10 cellular contexts compared by ENCODE assay signal in genomic region chr17:42361781-42362186, GRCh38. TPM values are rescaled to one million over a fixed set of nuclear protein-coding genes. Genes with fewer than 3 reads are reported as not detected.
DNase-seq lines count a peak whose midpoint lies in the region; ATAC-seq and TF ChIP-seq lines count a peak whose summit lies in the region.
"Had no signal": no experiment of that assay in that cellular context is flagged by ENCODE, and none has a peak within 500 bp of the region (broad histone marks: within the 10 kb centered on the region; RNA-seq: fewer than 3 reads in every experiment).

No MANE protein-coding gene starts in this region.

- ATAC-seq in GM18858 (IDR thresholded peaks at IDR 0.05; ENCODE audit: unreplicated experiment) = no peak
- no peak for ATAC-seq in GM21526 (IDR thresholded peaks at IDR 0.05; ENCODE audit: low FRiP score, unreplicated experiment)

- no peak overlapping the region for H2BK15ac ChIP-seq in mesendoderm (replicated peaks; ENCODE audit: low read depth)

- H2AK5ac ChIP-seq in mesendoderm (ENCODE audit: low read length) = no peak overlapping the region

- DNase-seq in activated naive CD8-positive, alpha-beta T cell treated with anti-CD3 and anti-CD28 coated beads for 36 hours = peak; percentile 43
- DNase-seq in mesendoderm = peak; percentile 54
- DNase-seq in inferior parietal cortex (ENCODE audit: extremely low spot score) = no peak
- DNase-seq in mesenteric fat pad (ENCODE audit: low spot score) = no peak
- DNase-seq: NCI-H226 had no signal

- TF ChIP-seq CTCF in 22Rv1 (IDR thresholded peaks at IDR 0.05) (no peak), OCI-LY3 (IDR thresholded peaks at IDR 0.05; ENCODE audit: low read depth, low read length) (no peak)

- H3K56ac ChIP-seq in mesendoderm (ENCODE audit: low read length) = no peak overlapping the region

- peaks cover 51% of the 10 kb centered on the region for H3K36me3 ChIP-seq in OCI-LY3 (replicated peaks; ENCODE audit: low read depth, low read length)
- H3K36me3 ChIP-seq in mesendoderm (ENCODE audit: control insufficient read depth, insufficient read depth, low read length) = no peaks in the 10 kb centered on the region

- H3K79me2 ChIP-seq in OCI-LY3 (ENCODE audit: low read length) (peaks cover 99% of the 10 kb centered on the region), mesendoderm (ENCODE audit: control insufficient read depth, insufficient read depth, low read length) (peaks cover 24% of the 10 kb centered on the region)

- peaks cover 66% of the 10 kb centered on the region for H3K36me3 Mint-ChIP-seq in activated naive CD8-positive, alpha-beta T cell treated with anti-CD3 and anti-CD28 coated beads for 36 hours

- H3K27ac ChIP-seq in 22Rv1 (peak overlapping the region; percentile 62), OCI-LY3 (ENCODE audit: low read length) (peak overlapping the region; percentile 10; the same call in 1 of the 2 replicates), mesendoderm (ENCODE audit: low read depth, low read length) (no peak overlapping the region)
- H3K27ac ChIP-seq: C4-2B had no signal

- peaks cover 16% of the 10 kb centered on the region for H3K79me1 ChIP-seq in mesendoderm (ENCODE audit: low read length)

- no peak overlapping the region for H4K5ac ChIP-seq in mesendoderm (ENCODE audit: low read length)

- H3K4me2 ChIP-seq in OCI-LY3 (ENCODE audit: low read length) (no peak overlapping the region), mesendoderm (ENCODE audit: low read length) (no peak overlapping the region)

- H4K20me1 ChIP-seq in OCI-LY3 (ENCODE audit: insufficient read depth, low read length) = peaks cover 98% of the 10 kb centered on the region

- H2AFZ ChIP-seq in OCI-LY3 (ENCODE audit: low read depth, low read length) = no peak overlapping the region

- H3K9ac ChIP-seq in OCI-LY3 (ENCODE audit: low read length) = no peak overlapping the region
- no peak overlapping the region for H3K9ac ChIP-seq in mesendoderm (ENCODE audit: low read length)

- WGBS in mesendoderm (ENCODE audit: extremely low coverage, insufficient coverage, low lambda C conversion rate) = no CpG with 5 or more reads among the region's 2 CpGs

- no peak overlapping the region for H2BK5ac ChIP-seq in mesendoderm (ENCODE audit: low read length)

- peak overlapping the region; percentile 81 for H3K27ac Mint-ChIP-seq in activated naive CD8-positive, alpha-beta T cell treated with anti-CD3 and anti-CD28 coated beads for 36 hours

- H4K8ac ChIP-seq in mesendoderm (ENCODE audit: low read depth, low read length) = no peak overlapping the region

- peaks cover 3% of the 10 kb centered on the region for H3K9me3 Mint-ChIP-seq in activated naive CD8-positive, alpha-beta T cell treated with anti-CD3 and anti-CD28 coated beads for 36 hours

- H3K18ac ChIP-seq in mesendoderm (ENCODE audit: low read length) = no peak overlapping the region

- peaks cover 69% of the 10 kb centered on the region for H3K4me1 Mint-ChIP-seq in activated naive CD8-positive, alpha-beta T cell treated with anti-CD3 and anti-CD28 coated beads for 36 hours

- H3K23ac ChIP-seq in mesendoderm (ENCODE audit: low read length) = no peak overlapping the region

- H3K4me3 ChIP-seq in OCI-LY3 (ENCODE audit: low read length) (no peak overlapping the region), mesendoderm (ENCODE audit: low read length) (no peak overlapping the region)

- peaks cover 66% of the 10 kb centered on the region for H3K4me1 ChIP-seq in OCI-LY3 (ENCODE audit: low read length)
- H3K4me1 ChIP-seq in mesendoderm (ENCODE audit: control insufficient read depth, low read depth, low read length) = peaks cover 10% of the 10 kb centered on the region

- H3K4me3 Mint-ChIP-seq in activated naive CD8-positive, alpha-beta T cell treated with anti-CD3 and anti-CD28 coated beads for 36 hours = peak overlapping the region; percentile 48

- H3K27me3 ChIP-seq in OCI-LY3 (ENCODE audit: low read depth, low read length) (no peaks in the 10 kb centered on the region), mesendoderm (ENCODE audit: insufficient read depth, low read length, poor library complexity) (no peaks in the 10 kb centered on the region)

- H3K27me3 Mint-ChIP-seq in activated naive CD8-positive, alpha-beta T cell treated with anti-CD3 and anti-CD28 coated beads for 36 hours = no peaks in the 10 kb centered on the region

- no peaks in the 10 kb centered on the region for H3K9me3 ChIP-seq in OCI-LY3 (ENCODE audit: insufficient read depth, low read length)

- H2BK120ac ChIP-seq in mesendoderm (ENCODE audit: low read depth, low read length) = no peak overlapping the region

- H3K4ac ChIP-seq in mesendoderm (ENCODE audit: low read depth, low read length) = no peak overlapping the region

RNA-seq across cellular contexts. Expression of gene STAT3, which starts 26.5 kb away (rescaled TPM):
- total RNA-seq in activated naive CD8-positive, alpha-beta T cell treated with anti-CD3 and anti-CD28 coated beads for 36 hours = 100 to 1,000 TPM; 221 to 223 TPM
- polyA plus RNA-seq in mesendoderm (2013, experiment 1 of 2) = 42.3 TPM
- polyA plus RNA-seq in mesendoderm (2013, experiment 2 of 2) = 41.8 TPM
- 353 TPM for total RNA-seq in mesenteric fat pad

Comparison
In these comparisons a context has a peak if more than half of its experiments do, and no peak if none do; other contexts are left out.
1. DNase-seq: peak in activated naive CD8-positive, alpha-beta T cell treated with anti-CD3 and anti-CD28 coated beads for 36 hours (single experiment) and mesendoderm (single experiment); none in inferior parietal cortex (single experiment) and mesenteric fat pad (single experiment).